In the genomic region with DNA sequence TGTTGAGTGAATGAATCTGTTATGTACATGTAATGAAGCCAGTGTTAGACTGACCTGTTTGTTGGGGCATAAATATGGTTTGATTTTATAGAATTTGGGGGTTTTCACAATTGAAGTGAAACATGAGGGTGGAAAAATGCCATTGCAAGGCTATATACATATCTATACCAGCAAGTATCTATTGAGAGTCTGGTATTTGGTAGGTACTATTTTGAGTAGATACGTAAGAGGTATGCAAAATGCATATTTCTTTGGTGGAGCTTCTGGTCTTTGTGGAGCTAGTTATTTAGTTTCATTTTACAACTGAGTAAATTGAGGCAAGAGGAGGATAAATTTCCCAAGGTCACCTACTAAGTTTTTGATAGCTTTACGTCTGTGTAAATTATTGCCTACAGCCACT, we compare ENCODE assay signal across 12 cellular contexts. TPM values are rescaled to one million over a fixed set of nuclear protein-coding genes. Genes with fewer than 3 reads are reported as not detected.
DNase-seq lines count a peak whose midpoint lies in the region; ATAC-seq, FAIRE-seq and TF ChIP-seq lines count a peak whose summit lies in the region.
"Had no signal": no experiment of that assay in that cellular context is flagged by ENCODE, and none has a peak within 500 bp of the region (broad histone marks: within the 10 kb centered on the region; RNA-seq: fewer than 3 reads in every experiment).

No MANE protein-coding gene starts in this region.

- TF ChIP-seq POLR2A in lower leg skin (IDR thresholded peaks at IDR 0.05): no peak

- H3K27ac ChIP-seq in KOPT-K1 (ENCODE audit: low read depth, low read length, poor library complexity, severe bottlenecking): peak overlapping the region; percentile 62
- peak overlapping the region; percentile 4 for H3K27ac ChIP-seq in subcutaneous abdominal adipose tissue (ENCODE audit: low read depth, low read length)
- H3K27ac ChIP-seq: neutrophil had no signal

- ATAC-seq in HG02840 (IDR thresholded peaks at IDR 0.05; ENCODE audit: low FRiP score, unreplicated experiment): peak; percentile 51

- H3K27me3 ChIP-seq in subcutaneous abdominal adipose tissue (ENCODE audit: control insufficient read depth in 5 of 5, insufficient read depth in 4 of 5, low read length in 5 of 5): no peaks in the 10 kb centered on the region

- 87 to 92% methylated on average over 2 of the region's 2 CpGs for WGBS in lower leg skin, 2 donors

- no peak overlapping the region for H3K4me3 ChIP-seq in subcutaneous abdominal adipose tissue (ENCODE audit: low read depth in 1 of 5, low read length in 5 of 5)
- H3K4me3 ChIP-seq in lower leg skin (ENCODE audit: low read depth, poor library complexity, severe bottlenecking): no peak overlapping the region

- peak; percentile 18 for FAIRE-seq in GM19239 (lab: Jason Lieb, UNC)

- peaks cover 0 to 42% (median 33%) of the 10 kb centered on the region in 5 donors for H3K4me1 ChIP-seq in subcutaneous abdominal adipose tissue (ENCODE audit: control insufficient read depth in 5 of 5, insufficient read depth in 5 of 5, low read length in 5 of 5)

- DNase-seq in GM19239 (ENCODE audit: insufficient read length, low spot score) (no peak), lower leg skin (ENCODE audit: low spot score in 2 of 2) (no peak), NCI-H526 treated with DMSO at 0.1 percent for 48 hours (lab: John Stamatoyannopoulos, UW) (no peak), cerebellar cortex (ENCODE audit: low spot score) (no peak)
- DNase-seq: dermis blood vessel endothelial cell, NCI-H2171 treated with DMSO at 0.1 percent for 48 hours had no signal

- H3K36me3 ChIP-seq in KOPT-K1 (ENCODE audit: insufficient read depth, low read length): no peaks in the 10 kb centered on the region
- no peaks in the 10 kb centered on the region for H3K36me3 ChIP-seq in subcutaneous abdominal adipose tissue (ENCODE audit: control insufficient read depth in 5 of 5, insufficient read depth in 5 of 5, low read length in 5 of 5)
- H3K36me3 ChIP-seq: neutrophil had no signal

- peak overlapping the region in 1 of 5 donors; percentile 60 for H3K9ac ChIP-seq in subcutaneous abdominal adipose tissue (ENCODE audit: low read length in 5 of 5)

- no peaks in the 10 kb centered on the region for H3K9me3 ChIP-seq in KOPT-K1 (ENCODE audit: insufficient read depth, low read length, poor library complexity, severe bottlenecking)
- no peaks in the 10 kb centered on the region for H3K9me3 ChIP-seq in subcutaneous abdominal adipose tissue (ENCODE audit: control insufficient read depth in 5 of 5, low read length in 5 of 5)
- H3K9me3 ChIP-seq: neutrophil had no signal

- no peak for TF ChIP-seq CTCF in lower leg skin (IDR thresholded peaks at IDR 0.05)

- intact Hi-C loops in lower leg skin (cut with DNase I; ENCODE audit: low total_unique reads): no loop called here

RNA-seq across cellular contexts. Expression of a gene that starts 7.3 kb away (rescaled TPM):
- 10 to 100 TPM; 54.2 to 88.9 (median 65.7) TPM for total RNA-seq in lower leg skin

RNA-seq across cellular contexts. Expression of a gene that starts 26.2 kb away (rescaled TPM):
- total RNA-seq in lower leg skin: 10 to 100 TPM; 12.6 to 32.8 (median 17.6) TPM

RNA-seq across cellular contexts. Expression of a gene that starts 48.2 kb away (rescaled TPM):
- 1 to 10 TPM; 1.7 to 5.9 (median 2.4) TPM for total RNA-seq in lower leg skin
- total RNA-seq: dermis blood vessel endothelial cell; G401; T-helper 1 cell treated with Interleukin-12 subunit alpha and Interleukin-12 subunit beta and Interleukin-4 antibody, amounts not matched to agents 30 ng/mL and 1 ng/mL, for 36 hours had no signal
